In genomic region chr4:109332926-109333464, GRCh38 we compare ENCODE assay signal across 1 cellular context.
TF ChIP-seq lines count a peak whose summit lies in the region.

No MANE protein-coding gene starts in this region.

TF ChIP-seq in H1, 55 proteins besides CTCF, POLR2A, EP300 and RAD21:
- TF ChIP-seq BCL11A (IDR thresholded peaks at IDR 0.05; ENCODE audit: low read depth in 2 of 2, low read length in 2 of 2) = no peak
- TF ChIP-seq TAF1 (IDR thresholded peaks at IDR 0.05; ENCODE audit: low read depth, low read length) = no peak
- TF ChIP-seq EGR1 (IDR thresholded peaks at IDR 0.05; ENCODE audit: borderline replicate concordance, low read depth, low read length) = no peak
- no peak for TF ChIP-seq SP2 (IDR thresholded peaks at IDR 0.05; ENCODE audit: low read length)
- no peak for TF ChIP-seq RNF2 (IDR thresholded peaks at IDR 0.05; ENCODE audit: borderline replicate concordance, low read depth, low read length, missing control alignments, poor library complexity, severe bottlenecking)
- no peak for TF ChIP-seq PHF8 (conservative IDR thresholded peaks at IDR 0.05; ENCODE audit: low read depth, low read length)
- no peak for TF ChIP-seq NRF1 (IDR thresholded peaks at IDR 0.05; ENCODE audit: low read depth, low read length)
- no peak for TF ChIP-seq TCF12 (IDR thresholded peaks at IDR 0.05; ENCODE audit: low read depth, low read length)
- no peak for TF ChIP-seq JUND (IDR thresholded peaks at IDR 0.05; ENCODE audit: low read length)
